ENCODE assay signal across 20 cellular contexts in the genomic region with DNA sequence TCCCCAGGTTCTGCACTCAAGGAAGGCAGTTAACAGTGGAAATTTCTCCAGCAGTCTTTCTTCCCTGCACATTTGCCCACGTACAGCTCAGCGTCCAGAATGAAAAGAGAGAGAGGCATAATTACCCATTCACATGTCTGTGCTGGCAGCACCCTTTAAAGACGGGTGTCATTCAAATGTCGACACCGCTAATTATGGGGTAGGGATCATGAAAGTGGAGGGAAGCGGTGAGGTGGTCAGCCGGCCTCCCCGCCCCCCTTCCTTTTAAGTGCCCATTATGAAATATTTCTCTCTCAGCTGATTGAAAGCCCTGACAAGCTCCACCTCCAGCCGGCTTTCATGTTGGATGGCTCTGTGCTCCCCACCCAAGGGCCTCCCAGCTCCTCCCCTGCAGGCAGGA.
DNase-seq lines count a peak whose midpoint lies in the region; ATAC-seq and TF ChIP-seq lines count a peak whose summit lies in the region.
"Had no signal": no experiment of that assay in that cellular context is flagged by ENCODE, and none has a peak within 500 bp of the region (broad histone marks: within the 10 kb centered on the region; RNA-seq: fewer than 3 reads in every experiment).

No MANE protein-coding gene starts in this region.

- peak overlapping the region in 3 of 5 experiments; percentile 5 to 26 (median 24) for H3K4me3 Mint-ChIP-seq in brain
- H3K4me3 Mint-ChIP-seq: H9 had no signal

- TF ChIP-seq CTCF in brain (conservative IDR thresholded peaks at IDR 0.05) (no peak), thyroid gland (IDR thresholded peaks at IDR 0.05) (no peak), upper lobe of right lung (IDR thresholded peaks at IDR 0.05) (no peak)

- peaks cover 0 to 11% (median 10%) of the 10 kb centered on the region in 5 experiments for H3K9me3 Mint-ChIP-seq in brain
- H3K9me3 Mint-ChIP-seq: H9 had no signal

- peak; percentile 73 for DNase-seq in NCI-H748 (lab: John Stamatoyannopoulos, UW; ENCODE audit: unreplicated experiment)
- no peak for DNase-seq in NCI-H748 treated with DMSO at 0.1 percent for 48 hours (lab: John Stamatoyannopoulos, UW)
- DNase-seq in NOMO-1 (lab: John Stamatoyannopoulos, UW; ENCODE audit: unreplicated experiment in 2 of 2): peak; percentile 60 to 74
- DNase-seq in SKM-1 (lab: John Stamatoyannopoulos, UW; ENCODE audit: unreplicated experiment): no peak
- no peak for DNase-seq in thyroid gland
- no peak for DNase-seq in upper lobe of right lung
- DNase-seq: H9; Kasumi-1; NCI-H146; NCI-H2029; NCI-H2171; NCI-H446; NCI-H526; NK-92 treated with Interleukin-12 subunit alpha and Interleukin-12 subunit beta, amount 100 ng/mL, for 24 hours; OCI-M1; SHP77; SW 1271; T-helper 2 cell had no signal

- no peaks in the 10 kb centered on the region for H3K9me3 ChIP-seq in thyroid gland
- no peaks in the 10 kb centered on the region for H3K9me3 ChIP-seq in upper lobe of right lung

- H3K4me1 ChIP-seq in thyroid gland: peaks cover 4% of the 10 kb centered on the region in 2 donors
- no peaks in the 10 kb centered on the region for H3K4me1 ChIP-seq in upper lobe of right lung

- H3K27me3 Mint-ChIP-seq in brain: peaks cover 14% of the 10 kb centered on the region

- H3K27me3 ChIP-seq in thyroid gland: no peaks in the 10 kb centered on the region
- H3K27me3 ChIP-seq in upper lobe of right lung: peaks cover 39% of the 10 kb centered on the region

- H3K4me3 ChIP-seq in thyroid gland (replicated peaks in 1 of 3): no peak overlapping the region
- no peak overlapping the region for H3K4me3 ChIP-seq in upper lobe of right lung

- no peak for ATAC-seq in upper lobe of right lung

- H3K36me3 ChIP-seq in thyroid gland (no peaks in the 10 kb centered on the region), upper lobe of right lung (no peaks in the 10 kb centered on the region)

- TF ChIP-seq POLR2A in thyroid gland (IDR thresholded peaks at IDR 0.05): no peak

- H3K27ac ChIP-seq in thyroid gland: no peak overlapping the region
- no peak overlapping the region for H3K27ac ChIP-seq in upper lobe of right lung
- H3K27ac ChIP-seq: C4-2B had no signal

- H3K4me1 Mint-ChIP-seq in brain: peaks cover 22% of the 10 kb centered on the region

- no peaks in the 10 kb centered on the region for H3K36me3 Mint-ChIP-seq in brain

- 45 to 51% methylated on average over 9 of the region's 9 CpGs for WGBS in thyroid gland, 2 donors

- peak overlapping the region in 1 of 5 experiments; percentile 53 for H3K27ac Mint-ChIP-seq in brain
- H3K27ac Mint-ChIP-seq: H9 had no signal

- intact Hi-C loops in thyroid gland (cut with DNase I): no loop called here
- intact Hi-C loops in upper lobe of right lung (cut with DNase I): no loop called here

Comparison
In these comparisons a context has a peak if more than half of its experiments do, and no peak if none do; other contexts are left out.
1. DNase-seq: peak in NCI-H748 (single experiment) and NOMO-1 (2 of 2); none in NCI-H748 treated with DMSO at 0.1 percent for 48 hours (single experiment), SKM-1 (single experiment), thyroid gland (0 of 2) and upper lobe of right lung (single experiment).